9 cellular contexts compared by ENCODE assay signal in the genomic region with DNA sequence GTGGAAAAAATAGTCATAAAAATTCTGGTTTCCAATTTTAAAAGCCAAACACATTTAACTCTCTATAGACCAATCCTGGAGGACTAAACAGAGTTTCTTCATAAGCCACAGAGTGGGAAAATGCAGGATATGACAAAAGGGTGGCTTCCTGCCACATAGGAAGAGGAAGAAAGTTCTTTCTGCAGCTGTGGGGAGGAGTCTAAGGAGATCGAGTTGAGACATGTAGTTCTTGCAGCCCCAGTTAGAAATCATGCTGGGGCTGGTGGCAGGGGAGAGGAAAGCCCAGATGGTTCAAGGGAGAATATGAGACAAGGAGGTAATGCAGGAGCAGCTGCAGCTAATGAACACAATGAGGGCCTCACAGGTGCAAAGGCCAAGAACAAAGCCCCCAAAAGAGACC.
A peak's percentile ranks its signal among the peaks of the same experiment; 100 is the strongest.
DNase-seq lines count a peak whose midpoint lies in the region; ATAC-seq and TF ChIP-seq lines count a peak whose summit lies in the region.
"Had no signal": no experiment of that assay in that cellular context is flagged by ENCODE, and none has a peak within 500 bp of the region (broad histone marks: within the 10 kb centered on the region; RNA-seq: fewer than 3 reads in every experiment).

No MANE protein-coding gene starts in this region.

- H3K27ac ChIP-seq in ACC112 (ENCODE audit: low read depth, low read length), result no peak overlapping the region
- H3K27ac ChIP-seq in GM23248, result no peak overlapping the region
- H3K27ac ChIP-seq in RWPE2 (ENCODE audit: poor library complexity, severe bottlenecking), result peak overlapping the region; percentile 44
- H3K27ac ChIP-seq in right lobe of liver, result no peak overlapping the region
- H3K27ac ChIP-seq: KMS-11 had no signal

- WGBS in GM23248 (ENCODE audit: low coverage in 1 of 2, low lambda C conversion rate in 2 of 2, missing lambda C conversion rate in 2 of 2), 2 experiments, result 0 to 5% methylated on average over 1 of the region's 1 CpG
- 25% methylated on average over 1 of the region's 1 CpG for WGBS in right lobe of liver (ENCODE audit: insufficient coverage, low coverage, low lambda C conversion rate, missing lambda C conversion rate)

- no peak overlapping the region for H3K4me2 ChIP-seq in GM23248 (ENCODE audit: unreplicated experiment)
- H3K4me2 ChIP-seq: KMS-11 had no signal

- no peaks in the 10 kb centered on the region for H3K9me2 ChIP-seq in GM23248 (ENCODE audit: insufficient read depth)

- no peaks in the 10 kb centered on the region for H3K27me3 ChIP-seq in ACC112 (ENCODE audit: insufficient read depth, low read length)
- H3K27me3 ChIP-seq in GM23248 (replicated peaks; ENCODE audit: insufficient read depth), result no peaks in the 10 kb centered on the region
- no peaks in the 10 kb centered on the region for H3K27me3 ChIP-seq in RWPE2 (ENCODE audit: insufficient read depth, poor library complexity, severe bottlenecking)
- H3K27me3 ChIP-seq in right lobe of liver, result no peaks in the 10 kb centered on the region

- H3K4me1 Mint-ChIP-seq in osteocyte (ENCODE audit: unreplicated experiment), result no peaks in the 10 kb centered on the region

- H3K79me2 ChIP-seq in ACC112 (ENCODE audit: control insufficient read depth, insufficient read depth, low read length, unreplicated experiment) (no peaks in the 10 kb centered on the region), GM23248 (ENCODE audit: insufficient read depth) (no peaks in the 10 kb centered on the region)

- peak; percentile 5 for DNase-seq in GM23248
- no peak for DNase-seq in RWPE2 (ENCODE audit: low spot score)
- DNase-seq in fibroblast of the aortic adventitia (ENCODE audit: low read depth), result peak; percentile 55
- DNase-seq in T-helper 9 cell, result no peak
- no peak for DNase-seq in osteocyte (ENCODE audit: extremely low spot score, unreplicated experiment)
- no peak for DNase-seq in right lobe of liver

- H3K9me3 Mint-ChIP-seq in osteocyte (ENCODE audit: unreplicated experiment), result no peaks in the 10 kb centered on the region

- TF ChIP-seq POLR2A in right lobe of liver (IDR thresholded peaks at IDR 0.05), result no peak

- no peak overlapping the region for H3K9ac ChIP-seq in GM23248
- H3K9ac ChIP-seq: KMS-11 had no signal

- no peaks in the 10 kb centered on the region for H3F3A ChIP-seq in GM23248 (ENCODE audit: insufficient read depth)

- H3K27me3 Mint-ChIP-seq in osteocyte (ENCODE audit: unreplicated experiment), result peaks cover 38% of the 10 kb centered on the region

- H3K9me3 ChIP-seq in GM23248 (ENCODE audit: low read depth) (no peaks in the 10 kb centered on the region), RWPE2 (ENCODE audit: severe bottlenecking) (no peaks in the 10 kb centered on the region), right lobe of liver (no peaks in the 10 kb centered on the region)

- no peaks in the 10 kb centered on the region for H4K20me1 ChIP-seq in GM23248 (ENCODE audit: insufficient read depth)

- ATAC-seq in RWPE2 (ENCODE audit: low read depth) (peak; percentile 85), GM21381 (IDR thresholded peaks at IDR 0.05; ENCODE audit: unreplicated experiment) (no peak), right lobe of liver (no peak)

- H3K4me3 ChIP-seq in ACC112 (ENCODE audit: low read depth, low read length) (no peak overlapping the region), GM23248 (no peak overlapping the region), RWPE2 (ENCODE audit: severe bottlenecking) (no peak overlapping the region), fibroblast of the aortic adventitia (ENCODE audit: low read depth, low read length) (no peak overlapping the region), right lobe of liver (no peak overlapping the region)

- intact Hi-C loops in right lobe of liver (cut with DNase I), result no loop called here

- no peak overlapping the region for H3K27ac Mint-ChIP-seq in osteocyte (ENCODE audit: unreplicated experiment)

- H2AFZ ChIP-seq in ACC112 (ENCODE audit: low read length, unreplicated experiment) (peak overlapping the region; percentile 9), GM23248 (peak overlapping the region; percentile 33; the same call in 1 of the 2 replicates)

- H3K4me1 ChIP-seq in ACC112 (ENCODE audit: control insufficient read depth, insufficient read depth, low read length, unreplicated experiment) (no peaks in the 10 kb centered on the region), GM23248 (ENCODE audit: insufficient read depth) (no peaks in the 10 kb centered on the region), RWPE2 (ENCODE audit: insufficient read depth, poor library complexity, severe bottlenecking) (peaks cover 12% of the 10 kb centered on the region), right lobe of liver (peaks cover 0 to 6% (median 0%) of the 10 kb centered on the region in 4 donors)

- H3K36me3 ChIP-seq in ACC112 (ENCODE audit: insufficient read depth, low read length), result no peaks in the 10 kb centered on the region
- H3K36me3 ChIP-seq in GM23248 (ENCODE audit: low read depth), result no peaks in the 10 kb centered on the region
- H3K36me3 ChIP-seq in RWPE2 (ENCODE audit: low read depth), result no peaks in the 10 kb centered on the region
- H3K36me3 ChIP-seq in right lobe of liver, result no peaks in the 10 kb centered on the region

- in situ Hi-C loops in GM23248 (cut with MboI), result no loop called here

- TF ChIP-seq CTCF in RWPE2 (IDR thresholded peaks at IDR 0.05; ENCODE audit: poor library complexity, severe bottlenecking) (no peak), fibroblast of the aortic adventitia (IDR thresholded peaks at IDR 0.05; ENCODE audit: insufficient read depth, low read length) (no peak), osteocyte (IDR thresholded peaks at IDR 0.05) (no peak), right lobe of liver (IDR thresholded peaks at IDR 0.05) (no peak)

- no peaks in the 10 kb centered on the region for H3K36me3 Mint-ChIP-seq in osteocyte (ENCODE audit: unreplicated experiment)

- H3K4me3 Mint-ChIP-seq in osteocyte (ENCODE audit: unreplicated experiment), result no peak overlapping the region

Comparison
In these comparisons a context has a peak if more than half of its experiments do, and no peak if none do; other contexts are left out.
1. DNase-seq: peak in GM23248 (single experiment) and fibroblast of the aortic adventitia (single experiment); none in RWPE2 (single experiment), T-helper 9 cell (single experiment), osteocyte (single experiment) and right lobe of liver (0 of 3).